Comparison of ENCODE assay signal across 8 cellular contexts in the genomic region with DNA sequence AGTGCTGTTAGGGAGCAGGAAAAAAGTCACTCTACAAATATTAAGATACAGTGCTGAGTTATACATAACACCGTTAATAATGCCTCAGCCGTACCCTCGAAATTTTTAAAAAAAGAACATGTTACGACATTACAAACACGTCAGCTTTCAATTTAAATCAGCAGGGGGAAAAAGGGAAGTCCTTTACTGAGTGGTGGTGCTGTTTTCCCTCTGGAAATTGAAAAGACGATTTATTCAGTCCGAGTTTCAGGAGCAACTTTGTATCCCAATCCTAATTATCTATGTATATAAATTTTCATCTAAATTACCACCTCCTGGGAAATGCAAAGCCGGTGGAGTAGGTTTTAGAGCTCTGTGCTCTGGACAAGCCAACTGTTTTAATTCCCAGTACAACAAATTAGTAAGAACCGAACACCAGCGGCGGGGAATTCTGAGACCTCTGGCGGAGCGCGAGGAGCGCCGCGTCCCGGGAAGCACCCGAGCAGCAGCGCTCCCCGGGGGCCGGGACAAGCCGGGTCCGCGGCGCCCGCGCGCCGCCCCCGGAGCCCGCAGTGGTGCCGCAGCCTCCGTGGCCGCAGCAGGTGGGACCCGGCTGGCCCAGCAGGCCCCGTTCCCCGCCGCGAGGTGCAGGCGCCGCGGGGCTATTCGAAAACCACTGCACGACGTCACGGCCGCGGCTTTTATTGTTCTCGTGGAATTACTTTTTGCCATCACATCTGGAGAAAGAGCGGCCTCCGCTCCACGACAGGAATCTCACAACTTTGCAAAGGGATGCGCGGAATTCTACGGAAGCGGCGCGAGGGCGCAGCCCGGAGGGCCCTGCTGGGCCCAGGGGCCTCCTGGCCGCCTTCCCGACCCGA. TPM values are rescaled to one million over a fixed set of nuclear protein-coding genes. Genes with fewer than 3 reads are reported as not detected.
DNase-seq lines count a peak whose midpoint lies in the region; ATAC-seq and TF ChIP-seq lines count a peak whose summit lies in the region.

No MANE protein-coding gene starts in this region.

- TF ChIP-seq CTCF in Calu3 (IDR thresholded peaks at IDR 0.05; ENCODE audit: unreplicated experiment): no peak
- no peak for TF ChIP-seq CTCF in kidney epithelial cell (IDR thresholded peaks at IDR 0.05; ENCODE audit: insufficient read depth, low read length, poor library complexity, severe bottlenecking)

- H3K4me3 ChIP-seq in kidney epithelial cell (ENCODE audit: low read depth, low read length): peak overlapping the region; percentile 54

- no peaks in the 10 kb centered on the region for H3K36me3 ChIP-seq in kidney epithelial cell (ENCODE audit: control insufficient read depth, insufficient read depth, low read length)

- H3K4me3 Mint-ChIP-seq in Calu3 (ENCODE audit: low read depth, unreplicated experiment): peak overlapping the region; percentile 94
- H3K4me3 Mint-ChIP-seq in IgD-negative memory B cell: peak overlapping the region; percentile 83 to 96 (median 89)
- peak overlapping the region; percentile 90 for H3K4me3 Mint-ChIP-seq in T-helper 1 cell treated with Interleukin-12 subunit alpha and Interleukin-12 subunit beta and Interleukin-4 antibody, amounts not matched to agents 30 μg/mL and 1 μg/mL, for 36 hours

- intact Hi-C loops in Calu3 (cut with micrococcal nuclease; ENCODE audit: unreplicated experiment): loop anchor here (1.0 to 10.0 kb wide), 7 partner anchors 105 to 1014 kb away; a partner anchor contains a TSS

- DNase-seq in Calu3: peak; percentile 39
- peak; percentile 42 for DNase-seq in cerebellar cortex (ENCODE audit: low spot score)
- no peak for DNase-seq in kidney epithelial cell (ENCODE audit: low read depth)
- peak; percentile 25 for DNase-seq in stimulated activated CD4-positive, alpha-beta T cell treated with anti-CD3 and anti-CD28 coated beads, Interleukin-4, amount 100 ng/mL, for 1 hour
- DNase-seq in NCI-H2081 treated with DMSO at 0.1 percent for 48 hours (lab: John Stamatoyannopoulos, UW): no peak

- peak; percentile 22 for ATAC-seq in GM21360 (IDR thresholded peaks at IDR 0.05; ENCODE audit: unreplicated experiment)

- H3K36me3 Mint-ChIP-seq in Calu3 (ENCODE audit: insufficient read depth, unreplicated experiment) (peaks cover 36% of the 10 kb centered on the region), IgD-negative memory B cell (no peaks in the 10 kb centered on the region)
- H3K36me3 Mint-ChIP-seq in T-helper 1 cell treated with Interleukin-12 subunit alpha and Interleukin-12 subunit beta and Interleukin-4 antibody, amounts not matched to agents 30 μg/mL and 1 μg/mL, for 36 hours (ENCODE audit: low read depth): no peaks in the 10 kb centered on the region

- peaks cover 36% of the 10 kb centered on the region for H3K4me1 Mint-ChIP-seq in Calu3 (ENCODE audit: low read depth, unreplicated experiment)
- H3K4me1 Mint-ChIP-seq in IgD-negative memory B cell: peaks cover 6 to 24% (median 17%) of the 10 kb centered on the region in 3 donors
- H3K4me1 Mint-ChIP-seq in T-helper 1 cell treated with Interleukin-12 subunit alpha and Interleukin-12 subunit beta and Interleukin-4 antibody, amounts not matched to agents 30 μg/mL and 1 μg/mL, for 36 hours (ENCODE audit: low read depth): peaks cover 25% of the 10 kb centered on the region

- peak overlapping the region; percentile 81 for H3K27ac Mint-ChIP-seq in Calu3 (ENCODE audit: unreplicated experiment)
- H3K27ac Mint-ChIP-seq in IgD-negative memory B cell: peak overlapping the region; percentile 24 to 47 (median 34)
- H3K27ac Mint-ChIP-seq in T-helper 1 cell treated with Interleukin-12 subunit alpha and Interleukin-12 subunit beta and Interleukin-4 antibody, amounts not matched to agents 30 μg/mL and 1 μg/mL, for 36 hours: peak overlapping the region; percentile 62

- CTCF ChIA-PET in Calu3 (lab: Charles Lee): interaction anchor here (0.5 to 2.2 kb wide), 7 partner anchors 8 to 1100 kb away, joined by 3 to 17 read pairs (median 6); no protein-coding TSS in a partner anchor

- BruUV-seq in Calu3 (replicated peaks; lab: Mats Ljungman, UMichigan): no TSS peak

- H3K27me3 ChIP-seq in kidney epithelial cell (ENCODE audit: control insufficient read depth, insufficient read depth, low read length): no peaks in the 10 kb centered on the region

- H3K27me3 Mint-ChIP-seq in Calu3 (ENCODE audit: unreplicated experiment) (no peaks in the 10 kb centered on the region), IgD-negative memory B cell (no peaks in the 10 kb centered on the region)
- peaks cover 27% of the 10 kb centered on the region for H3K27me3 Mint-ChIP-seq in T-helper 1 cell treated with Interleukin-12 subunit alpha and Interleukin-12 subunit beta and Interleukin-4 antibody, amounts not matched to agents 30 μg/mL and 1 μg/mL, for 36 hours (ENCODE audit: low read depth)

- H3K9me3 Mint-ChIP-seq in Calu3 (ENCODE audit: low read depth, unreplicated experiment): no peaks in the 10 kb centered on the region
- no peaks in the 10 kb centered on the region for H3K9me3 Mint-ChIP-seq in IgD-negative memory B cell
- H3K9me3 Mint-ChIP-seq in T-helper 1 cell treated with Interleukin-12 subunit alpha and Interleukin-12 subunit beta and Interleukin-4 antibody, amounts not matched to agents 30 μg/mL and 1 μg/mL, for 36 hours: no peaks in the 10 kb centered on the region

RNA-seq across cellular contexts. Expression of a gene that starts 1.0 kb away (rescaled TPM):
- total RNA-seq in Calu3 (2022): 75.8 and 83.5 TPM in 2 replicates
- 2.5 TPM for polyA plus RNA-seq in IgD-negative memory B cell
- total RNA-seq in kidney epithelial cell: 41.9 and 42.6 TPM in 2 replicates

Comparison
In these comparisons a context has a peak if more than half of its experiments do, and no peak if none do; other contexts are left out.
1. DNase-seq: peak in Calu3 (single experiment), cerebellar cortex (single experiment) and stimulated activated CD4-positive, alpha-beta T cell treated with anti-CD3 and anti-CD28 coated beads, Interleukin-4, amount 100 ng/mL, for 1 hour (single experiment); none in kidney epithelial cell (single experiment) and NCI-H2081 treated with DMSO at 0.1 percent for 48 hours (single experiment).
2. Peak in every context shown above with its lines, with median percentiles within 50 percentile points of each other: H3K27ac Mint-ChIP-seq and H3K4me3 Mint-ChIP-seq.